8 cellular contexts compared by ENCODE assay signal in genomic region chr2:42828487-42829416, GRCh38. TPM values are rescaled to one million over a fixed set of nuclear protein-coding genes. Genes with fewer than 3 reads are reported as not detected.
DNase-seq lines count a peak whose midpoint lies in the region; ATAC-seq and TF ChIP-seq lines count a peak whose summit lies in the region.

No MANE protein-coding gene starts in this region.

- TF ChIP-seq CTCF in Caco-2 (IDR thresholded peaks at IDR 0.05; ENCODE audit: insufficient read depth in 1 of 2, low read depth in 1 of 2, low read length in 1 of 2, severe bottlenecking in 1 of 2, unreplicated experiment in 1 of 2): peak; percentile 92 to 93
- TF ChIP-seq CTCF in GM20000 (IDR thresholded peaks at IDR 0.05; ENCODE audit: extremely low read depth, missing control alignments): peak; percentile 70
- peak; percentile 84 for TF ChIP-seq CTCF in IMR-90 (conservative IDR thresholded peaks at IDR 0.05; ENCODE audit: low read depth, low read length)
- peak; percentile 95 for TF ChIP-seq CTCF in Panc1 (IDR thresholded peaks at IDR 0.05)
- TF ChIP-seq CTCF in fibroblast of mammary gland (conservative IDR thresholded peaks at IDR 0.05; ENCODE audit: control insufficient read depth, insufficient read depth, low read depth, low read length): peak; percentile 92
- TF ChIP-seq CTCF in neural cell (IDR thresholded peaks at IDR 0.05; ENCODE audit: poor library complexity, severe bottlenecking): peak; percentile 94
- TF ChIP-seq CTCF in stomach (IDR thresholded peaks at IDR 0.05): peak in 6 of 7 experiments; percentile 50 to 92 (median 89)

- in situ Hi-C loops in IMR-90 (cut with MboI; ENCODE audit: low sequenced_read_pairs): loop anchor here (25.0 kb wide), 1 partner anchor 734 kb away; no protein-coding TSS in a partner anchor
- in situ Hi-C loops in Panc1 (cut with HindIII; ENCODE audit: low pct_unique_long_range_greater_than_20kb, low sequenced_read_pairs): no loop called here

- no peak overlapping the region for H3K27ac Mint-ChIP-seq in Caco-2 (ENCODE audit: unreplicated experiment)

- peak overlapping the region; percentile 55 for H2AK9ac ChIP-seq in IMR-90 (replicated peaks; ENCODE audit: low read depth, low read length, poor library complexity)

- no peaks in the 10 kb centered on the region for H3K9me2 ChIP-seq in neural cell (ENCODE audit: insufficient read depth, low read length)

- no peak for TF ChIP-seq EP300 in neural cell (conservative IDR thresholded peaks at IDR 0.05; ENCODE audit: poor library complexity, severe bottlenecking)
- no peak for TF ChIP-seq EP300 in stomach (IDR thresholded peaks at IDR 0.05)

- H3K79me2 ChIP-seq in neural cell (replicated peaks; ENCODE audit: insufficient read depth, low read length): no peaks in the 10 kb centered on the region

- no peak overlapping the region; the same call in 1 of the 2 replicates for H4K5ac ChIP-seq in IMR-90 (ENCODE audit: low read depth, low read length)

- DNase-seq in Caco-2: peak; percentile 80 to 83
- peak; percentile 82 for DNase-seq in GM20000 (ENCODE audit: low spot score)
- peak; percentile 63 for DNase-seq in IMR-90
- DNase-seq in Panc1 (ENCODE audit: low read depth, low spot score): no peak
- peak; percentile 76 to 81 for DNase-seq in activated T-cell treated with anti-CD3 and anti-CD28 coated beads, Interleukin-2, amount 50 U/mL, for 48 hours
- DNase-seq in fibroblast of mammary gland (ENCODE audit: low read depth): peak; percentile 82
- DNase-seq in stomach: peak; percentile 76

- H3K4me2 ChIP-seq in IMR-90 (ENCODE audit: low read depth, low read length) (no peak overlapping the region), neural cell (ENCODE audit: low read length) (no peak overlapping the region)

- dilution Hi-C loops in IMR-90 (cut with HindIII; ENCODE audit: low sequenced_read_pairs, unreplicated experiment): no loop called here

- no peak overlapping the region for H4K8ac ChIP-seq in IMR-90 (ENCODE audit: low read depth in 2 of 2, low read length in 2 of 2)

- no peaks in the 10 kb centered on the region for H3K36me3 Mint-ChIP-seq in Caco-2 (ENCODE audit: insufficient read depth, unreplicated experiment)

- H3K56ac ChIP-seq in IMR-90 (ENCODE audit: extremely low read depth, insufficient read depth, low read length): no peak overlapping the region

- H2BK5ac ChIP-seq in IMR-90 (ENCODE audit: low read depth, low read length, poor library complexity, severe bottlenecking): no peak overlapping the region

- intact Hi-C loops in Caco-2 (cut with micrococcal nuclease; ENCODE audit: unreplicated experiment): loop anchor here (1.0 to 5.0 kb wide), 4 partner anchors 119 to 714 kb away; no protein-coding TSS in a partner anchor
- intact Hi-C loops in IMR-90 (cut with micrococcal nuclease): loop anchor here (1.0 to 10.0 kb wide), 5 partner anchors 31 to 781 kb away; partner anchors contain the start of gene KCNG3
- intact Hi-C loops in Panc1 (cut with micrococcal nuclease; ENCODE audit: unreplicated experiment): loop anchor here (5.0 kb wide), 1 partner anchor 399 kb away; the partner anchor contains the start of gene ZFP36L2
- intact Hi-C loops in stomach (cut with DNase I; ENCODE audit: low total_unique reads): no loop called here

- H3K79me1 ChIP-seq in IMR-90 (ENCODE audit: low read depth in 1 of 2, low read length in 2 of 2): no peaks in the 10 kb centered on the region

- H2BK120ac ChIP-seq in IMR-90 (ENCODE audit: low read depth, low read length): peak overlapping the region; percentile 45; the same call in 1 of the 2 replicates

- TF ChIP-seq RAD21 in IMR-90 (IDR thresholded peaks at IDR 0.05; ENCODE audit: low read length) (peak; percentile 88), neural cell (conservative IDR thresholded peaks at IDR 0.05) (peak; percentile 90)

- peak overlapping the region; percentile 54 for H2AFZ ChIP-seq in IMR-90 (replicated peaks; ENCODE audit: low read length, poor library complexity)
- H2AFZ ChIP-seq in neural cell (ENCODE audit: low read depth, low read length): no peak overlapping the region

- H2AK5ac ChIP-seq in IMR-90 (ENCODE audit: low read depth, low read length): peak overlapping the region; percentile 69

- POLR2A ChIA-PET in Caco-2 (lab: Charles Lee) (no interaction called here), IMR-90 (lab: Charles Lee; ENCODE audit: unreplicated experiment) (no interaction called here), Panc1 (lab: Charles Lee) (no interaction called here)

- H3F3A ChIP-seq in neural cell (ENCODE audit: insufficient read depth, low read length, poor library complexity, severe bottlenecking): no peaks in the 10 kb centered on the region

- H3K27me3 Mint-ChIP-seq in Caco-2 (ENCODE audit: insufficient read depth, unreplicated experiment): no peaks in the 10 kb centered on the region

- no peak overlapping the region for H3K4me3 Mint-ChIP-seq in Caco-2 (ENCODE audit: unreplicated experiment)

- 0 out of 2 replicates have a peak overlapping the region, but pooled peaks have one; percentile 5 for H3K4ac ChIP-seq in IMR-90 (ENCODE audit: low read depth, low read length)

- TF ChIP-seq POLR2A in IMR-90 (IDR thresholded peaks at IDR 0.05; ENCODE audit: low read depth, low read length): no peak
- TF ChIP-seq POLR2A in stomach (IDR thresholded peaks at IDR 0.05): no peak

- H3K9me3 Mint-ChIP-seq in Caco-2 (ENCODE audit: unreplicated experiment): no peaks in the 10 kb centered on the region

- WGBS in IMR-90 (ENCODE audit: extremely low coverage in 2 of 2, insufficient read length in 1 of 2), 2 experiments: no CpG with 5 or more reads among the region's 12 CpGs
- WGBS in stomach, 5 donors: 23 to 32% (median 26%) methylated on average over 12 of the region's 12 CpGs

- H4K20me1 ChIP-seq in IMR-90 (ENCODE audit: insufficient read depth, low read length): 0 out of 2 replicates have a peak, but pooled peaks cover 3% of the 10 kb centered on the region
- no peaks in the 10 kb centered on the region for H4K20me1 ChIP-seq in neural cell (ENCODE audit: insufficient read depth)

- no TSS peak for BruUV-seq in Caco-2 (replicated peaks; lab: Mats Ljungman, UMichigan)
- no TSS peak for BruUV-seq in IMR-90 (replicated peaks; lab: Mats Ljungman, UMichigan)
- no TSS peak for BruUV-seq in Panc1 (replicated peaks; lab: Mats Ljungman, UMichigan)

- H2BK15ac ChIP-seq in IMR-90 (ENCODE audit: low read depth, low read length): peak overlapping the region; percentile 26; the same call in 1 of the 3 replicates

- CTCF ChIA-PET in Caco-2 (lab: Charles Lee) (interaction anchor here (0.7 to 1.4 kb wide), 5 partner anchors 29 to 748 kb away, joined by 3 to 4 read pairs (median 4); partner anchors contain the start of gene ZFP36L2), IMR-90 (lab: Yijun Ruan, JAX) (interaction anchor here (0.7 to 1.7 kb wide), 4 partner anchors 12 to 749 kb away, joined by 3 to 4 read pairs (median 4); no protein-coding TSS in a partner anchor), Panc1 (lab: Charles Lee) (interaction anchor here (0.6 kb wide), 1 partner anchor 237 kb away, joined by 3 read pairs; no protein-coding TSS in a partner anchor)

- no peak overlapping the region for H3K18ac ChIP-seq in IMR-90 (ENCODE audit: low read depth, low read length)

- peaks cover 6% of the 10 kb centered on the region for H3K4me1 Mint-ChIP-seq in Caco-2 (ENCODE audit: low read depth, unreplicated experiment)

- no peak overlapping the region for H3K23ac ChIP-seq in IMR-90 (ENCODE audit: low read depth, low read length)

- 0 out of 2 replicates have a peak overlapping the region, but pooled peaks have one; percentile 48 for H3K14ac ChIP-seq in IMR-90 (replicated peaks; ENCODE audit: low read depth, low read length)

- H3K27ac ChIP-seq in IMR-90 (ENCODE audit: insufficient read depth, low read length): no peak overlapping the region
- no peak overlapping the region for H3K27ac ChIP-seq in Panc1 (ENCODE audit: low read length)
- H3K27ac ChIP-seq in neural cell (ENCODE audit: low read length): no peak overlapping the region
- peak overlapping the region in 2 of 5 donors; percentile 38 to 50 for H3K27ac ChIP-seq in stomach

- no peak overlapping the region for H3K4me3 ChIP-seq in Caco-2 (ENCODE audit: low read depth, low read length)
- H3K4me3 ChIP-seq in IMR-90 (ENCODE audit: insufficient read depth, low read depth, low read length): no peak overlapping the region
- H3K4me3 ChIP-seq in Panc1 (ENCODE audit: low read depth in 2 of 2, low read length in 2 of 2): no peak overlapping the region
- no peak overlapping the region for H3K4me3 ChIP-seq in fibroblast of mammary gland (ENCODE audit: control insufficient read depth, low read depth, low read length)
- H3K4me3 ChIP-seq in neural cell (ENCODE audit: low read length): no peak overlapping the region
- H3K4me3 ChIP-seq in stomach: no peak overlapping the region

- H3K4me1 ChIP-seq in Caco-2 (peaks cover 7% of the 10 kb centered on the region; the same call in 1 of the 2 replicates), IMR-90 (ENCODE audit: control insufficient read depth, insufficient read depth, low read length) (peaks cover 2% of the 10 kb centered on the region; the same call in 1 of the 2 replicates), Panc1 (ENCODE audit: control insufficient read depth, insufficient read depth, low read length) (peaks cover 4% of the 10 kb centered on the region), stomach (peaks cover 5 to 32% (median 23%) of the 10 kb centered on the region in 4 donors)

- H2BK20ac ChIP-seq in IMR-90 (ENCODE audit: low read depth, low read length): peak overlapping the region; percentile 57

- H3K36me3 ChIP-seq in Caco-2 (ENCODE audit: control insufficient read depth, insufficient read depth, low read length) (no peaks in the 10 kb centered on the region), IMR-90 (ENCODE audit: control insufficient read depth, insufficient read depth, low read length) (no peaks in the 10 kb centered on the region), Panc1 (ENCODE audit: control insufficient read depth, insufficient read depth, low read length) (no peaks in the 10 kb centered on the region), neural cell (ENCODE audit: insufficient read depth, low read length) (no peaks in the 10 kb centered on the region), stomach (no peaks in the 10 kb centered on the region)

- peaks cover 3% of the 10 kb centered on the region; the same call in 1 of the 2 replicates for H3K9me1 ChIP-seq in IMR-90 (ENCODE audit: insufficient read depth, low read length)

- H3K27me3 ChIP-seq in Caco-2 (replicated peaks; ENCODE audit: control insufficient read depth, insufficient read depth, low read length): no peaks in the 10 kb centered on the region
- H3K27me3 ChIP-seq in IMR-90 (ENCODE audit: control insufficient read depth, insufficient read depth, low read length): no peaks in the 10 kb centered on the region
- H3K27me3 ChIP-seq in Panc1 (ENCODE audit: control insufficient read depth, insufficient read depth, low read length): no peaks in the 10 kb centered on the region
- no peaks in the 10 kb centered on the region for H3K27me3 ChIP-seq in neural cell (ENCODE audit: insufficient read depth, low read depth, low read length)
- H3K27me3 ChIP-seq in stomach: no peaks in the 10 kb centered on the region

- no peaks in the 10 kb centered on the region for H3K9me3 ChIP-seq in Caco-2
- no peaks in the 10 kb centered on the region for H3K9me3 ChIP-seq in IMR-90 (ENCODE audit: control insufficient read depth, insufficient read depth, low read length)
- no peaks in the 10 kb centered on the region for H3K9me3 ChIP-seq in Panc1 (ENCODE audit: control insufficient read depth, insufficient read depth, low read depth, low read length)
- H3K9me3 ChIP-seq in neural cell (ENCODE audit: low read length): no peaks in the 10 kb centered on the region
- no peaks in the 10 kb centered on the region for H3K9me3 ChIP-seq in stomach

- no peak overlapping the region; the same call in 1 of the 2 replicates for H4K91ac ChIP-seq in IMR-90 (ENCODE audit: insufficient read depth, low read depth, low read length)

- ATAC-seq in IMR-90 (ENCODE audit: low read depth): peak; percentile 85
- ATAC-seq in Panc1: peak; percentile 91

- H3K9ac ChIP-seq in IMR-90 (ENCODE audit: low read depth, low read length): no peak overlapping the region
- H3K9ac ChIP-seq in neural cell (ENCODE audit: low read length): no peak overlapping the region

RNA-seq across cellular contexts. Expression of gene HAAO, which starts 36.4 kb away (rescaled TPM):
- total RNA-seq in Caco-2 (2022): 44.1 and 47.5 TPM in 2 replicates
- total RNA-seq in IMR-90 (2012; rRNA removed): 0.18 TPM in 1 of 2 replicates, not detected in the other
- polyA plus RNA-seq in IMR-90 (2012; rRNA removed): 0.05 and 0.09 TPM in 2 replicates
- polyA plus RNA-seq in IMR-90 (2012; cell fraction: cytosol; rRNA removed): 0.10 TPM in 1 of 2 replicates, not detected in the other
- polyA plus RNA-seq in IMR-90 (2012; cell fraction: nucleus; rRNA removed; ENCODE audit: low replicate concordance): 0.18 and 0.31 TPM in 2 replicates
- total RNA-seq in Panc1 (2021; ENCODE audit: unreplicated experiment): 0.74 TPM
- polyA plus RNA-seq in Panc1 (2012; ENCODE audit: insufficient read length): 1.4 TPM
- polyA plus RNA-seq in neural cell: not detected in 2 replicates
- polyA minus RNA-seq in neural cell: not detected in 2 replicates
- 10 to 100 TPM in 1 of 5 donors, 1 to 10 TPM in 1, under 1 TPM in 1, not detected in 2; 0.89 to 18.5 (median 6.8) TPM for total RNA-seq in stomach
- polyA plus RNA-seq in stomach: 10 to 100 TPM in 2 of 3 donors, 1 to 10 TPM in 1; 4.0 to 23.5 (median 22.8) TPM
